In the genomic region with DNA sequence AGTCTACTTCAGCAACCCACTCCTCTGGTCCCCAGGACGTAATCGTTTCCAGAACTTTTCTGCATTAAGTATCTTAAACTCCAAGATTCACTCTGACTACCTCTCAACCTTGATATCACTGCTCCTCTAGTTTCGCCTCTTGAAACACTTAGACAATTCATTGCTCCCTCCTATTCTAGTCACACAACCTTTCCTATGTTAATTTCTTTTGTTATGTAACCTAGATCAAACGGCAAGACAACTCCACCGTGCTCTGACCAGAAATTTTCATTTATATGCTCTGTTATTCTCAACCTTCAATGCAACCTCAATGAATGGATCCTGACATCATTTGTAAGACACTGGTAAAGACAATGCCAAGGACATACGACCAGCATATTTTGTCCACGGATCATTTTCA, we compare ENCODE assay signal across 34 cellular contexts.
"Had no signal": no experiment of that assay in that cellular context is flagged by ENCODE, and none has a peak within 500 bp of the region (broad histone marks: within the 10 kb centered on the region; RNA-seq: fewer than 3 reads in every experiment).

No MANE protein-coding gene starts in this region.

- H3K4me3 Mint-ChIP-seq: activated B cell treated with CpG ODN at 0.5 μM for 24 hours; activated CD4-positive, alpha-beta memory T cell treated with anti-CD3 and anti-CD28 coated beads, Interleukin-2, amount 10 ng/mL, durations not matched to agents 7 days and 5 days; activated CD4-positive, alpha-beta T cell treated with anti-CD3 and anti-CD28 coated beads, Interleukin-2, amount 10 ng/mL, durations not matched to agents 24 days and 14 days; activated CD8-positive, alpha-beta memory T cell treated with anti-CD3 and anti-CD28 coated beads, Interleukin-2, amount 10 ng/mL, durations not matched to agents 7 days and 5 days; activated CD8-positive, alpha-beta T cell treated with anti-CD3 and anti-CD28 coated beads, Interleukin-2, amount 10 ng/mL, durations not matched to agents 7 days and 5 days; activated naive CD4-positive, alpha-beta T cell treated with anti-CD3 and anti-CD28 coated beads for 36 hours; activated naive CD8-positive, alpha-beta T cell treated with anti-CD3 and anti-CD28 coated beads for 36 hours; activated T-cell treated with anti-CD3 and anti-CD28 coated beads, Interleukin-2, amount 50 U/mL, for 4 hours; activated T-cell treated with anti-CD3 and anti-CD28 coated beads, Interleukin-2, amount 50 U/mL, for 72 hours; activated T-helper 1 cell treated with anti-CD3 and anti-CD28 coated beads, Interleukin-12 subunit alpha, Interleukin-12 subunit beta, Interleukin-2, Interleukin-4 antibody, amounts not matched to agents 30 ng/mL and 10 ng/mL and 1 ng/mL, durations not matched to agents 14 hours and 24 hours and 36 hours; activated T-helper 17 cell treated with anti-CD3 and anti-CD28 coated beads, Interleukin-2, amount 50 U/mL, for 72 hours; T-helper 1 cell treated with Interleukin-12 subunit alpha and Interleukin-12 subunit beta and Interleukin-4 antibody, amounts not matched to agents 30 μg/mL and 1 μg/mL, for 36 hours; T-helper 2 cell treated with Interferon-gamma antibody and Interleukin-4, amounts not matched to agents 5 μg/mL and 100 μg/mL, for 36 hours had no signal

- H3K4me3 ChIP-seq: adrenal gland, body of pancreas, breast epithelium had no signal

- H3K4me1 Mint-ChIP-seq: activated B cell treated with CpG ODN at 0.5 μM for 24 hours; activated CD4-positive, alpha-beta memory T cell treated with anti-CD3 and anti-CD28 coated beads, Interleukin-2, amount 10 ng/mL, durations not matched to agents 7 days and 5 days; activated CD4-positive, alpha-beta T cell treated with anti-CD3 and anti-CD28 coated beads, Interleukin-2, amount 10 ng/mL, durations not matched to agents 24 days and 14 days; activated CD8-positive, alpha-beta memory T cell treated with anti-CD3 and anti-CD28 coated beads, Interleukin-2, amount 10 ng/mL, durations not matched to agents 7 days and 5 days; activated naive CD8-positive, alpha-beta T cell treated with anti-CD3 and anti-CD28 coated beads for 36 hours; activated T-helper 17 cell treated with anti-CD3 and anti-CD28 coated beads, Interleukin-2, amount 50 U/mL, for 72 hours had no signal

- H3K27me3 Mint-ChIP-seq: activated B cell treated with CpG ODN at 0.5 μM for 24 hours; activated CD4-positive, alpha-beta memory T cell treated with anti-CD3 and anti-CD28 coated beads, Interleukin-2, amount 10 ng/mL, durations not matched to agents 7 days and 5 days; activated CD4-positive, alpha-beta T cell treated with anti-CD3 and anti-CD28 coated beads, Interleukin-2, amount 10 ng/mL, durations not matched to agents 24 days and 14 days; activated CD8-positive, alpha-beta memory T cell treated with anti-CD3 and anti-CD28 coated beads, Interleukin-2, amount 10 ng/mL, durations not matched to agents 7 days and 5 days; activated naive CD8-positive, alpha-beta T cell treated with anti-CD3 and anti-CD28 coated beads for 36 hours; activated T-helper 17 cell treated with anti-CD3 and anti-CD28 coated beads, Interleukin-2, amount 50 U/mL, for 72 hours had no signal

- H3K9me3 Mint-ChIP-seq: activated T-helper 1 cell treated with anti-CD3 and anti-CD28 coated beads, Interleukin-12 subunit alpha, Interleukin-12 subunit beta, Interleukin-2, Interleukin-4 antibody, amounts not matched to agents 30 ng/mL and 10 ng/mL and 1 ng/mL, durations not matched to agents 14 hours and 24 hours and 36 hours had no signal

- H3K4me1 ChIP-seq: body of pancreas, breast epithelium had no signal

- H3K36me3 ChIP-seq: adrenal gland, brain microvascular endothelial cell, breast epithelium, WERI-Rb-1 had no signal

- H3K27me3 ChIP-seq: adrenal gland, body of pancreas, brain microvascular endothelial cell, breast epithelium had no signal

- H3K9me3 ChIP-seq: adrenal gland, body of pancreas, breast epithelium had no signal

- H3K27ac ChIP-seq: adrenal gland, body of pancreas, brain microvascular endothelial cell, breast epithelium, WERI-Rb-1 had no signal

- H3K27ac Mint-ChIP-seq: activated B cell treated with CpG ODN at 0.5 μM for 24 hours; activated CD4-positive, alpha-beta memory T cell treated with anti-CD3 and anti-CD28 coated beads, Interleukin-2, amount 10 ng/mL, durations not matched to agents 7 days and 5 days; activated CD4-positive, alpha-beta T cell treated with anti-CD3 and anti-CD28 coated beads, Interleukin-2, amount 10 ng/mL, durations not matched to agents 24 days and 14 days; activated CD8-positive, alpha-beta memory T cell treated with anti-CD3 and anti-CD28 coated beads, Interleukin-2, amount 10 ng/mL, durations not matched to agents 7 days and 5 days; activated CD8-positive, alpha-beta T cell treated with anti-CD3 and anti-CD28 coated beads, Interleukin-2, amount 10 ng/mL, durations not matched to agents 7 days and 5 days; activated naive CD4-positive, alpha-beta T cell treated with anti-CD3 and anti-CD28 coated beads for 36 hours; activated naive CD4-positive, alpha-beta T cell treated with anti-CD3 and anti-CD28 coated beads, Interleukin-2, amount 50 U/mL, for 72 hours; activated naive CD8-positive, alpha-beta T cell treated with anti-CD3 and anti-CD28 coated beads for 36 hours; activated T-cell treated with anti-CD3 and anti-CD28 coated beads, Interleukin-2, amount 50 U/mL, for 72 hours; activated T-helper 1 cell treated with anti-CD3 and anti-CD28 coated beads, Interleukin-12 subunit alpha, Interleukin-12 subunit beta, Interleukin-2, Interleukin-4 antibody, amounts not matched to agents 30 ng/mL and 10 ng/mL and 1 ng/mL, durations not matched to agents 14 hours and 24 hours and 36 hours; activated T-helper 17 cell treated with anti-CD3 and anti-CD28 coated beads, Interleukin-2, amount 50 U/mL, for 72 hours; T-helper 1 cell treated with Interleukin-12 subunit alpha and Interleukin-12 subunit beta and Interleukin-4 antibody, amounts not matched to agents 30 μg/mL and 1 μg/mL, for 36 hours; T-helper 2 cell treated with Interferon-gamma antibody and Interleukin-4, amounts not matched to agents 5 μg/mL and 100 μg/mL, for 36 hours had no signal

- H3K36me3 Mint-ChIP-seq: activated CD8-positive, alpha-beta memory T cell treated with anti-CD3 and anti-CD28 coated beads, Interleukin-2, amount 10 ng/mL, durations not matched to agents 7 days and 5 days; activated naive CD4-positive, alpha-beta T cell treated with anti-CD3 and anti-CD28 coated beads, Interleukin-2, amount 50 U/mL, for 72 hours; activated naive CD8-positive, alpha-beta T cell treated with anti-CD3 and anti-CD28 coated beads for 36 hours had no signal

- ATAC-seq: activated CD8-positive, alpha-beta memory T cell treated with anti-CD3 and anti-CD28 coated beads, Interleukin-2, amount 10 ng/mL, durations not matched to agents 7 days and 5 days; activated CD8-positive, alpha-beta T cell treated with anti-CD3 and anti-CD28 coated beads, Interleukin-2, amount 10 ng/mL, durations not matched to agents 7 days and 5 days; activated naive CD4-positive, alpha-beta T cell treated with anti-CD3 and anti-CD28 coated beads, Interleukin-2, amount 50 U/mL, for 72 hours; activated T-cell treated with anti-CD3 and anti-CD28 coated beads, Interleukin-2, amount 50 U/mL, for 4 hours; activated T-cell treated with anti-CD3 and anti-CD28 coated beads, Interleukin-2, amount 50 U/mL, for 72 hours; activated T-helper 17 cell treated with anti-CD3 and anti-CD28 coated beads, Interleukin-2, amount 50 U/mL, for 72 hours; body of pancreas had no signal

- DNase-seq: activated B cell treated with CpG ODN at 0.5 μM for 24 hours; activated CD4-positive, alpha-beta memory T cell treated with anti-CD3 and anti-CD28 coated beads, Interleukin-2, amount 10 ng/mL, durations not matched to agents 7 days and 5 days; activated CD4-positive, alpha-beta T cell treated with anti-CD3 and anti-CD28 coated beads for 4 hours; activated CD4-positive, alpha-beta T cell treated with anti-CD3 and anti-CD28 coated beads, Interleukin-2, amount 10 ng/mL, durations not matched to agents 24 days and 14 days; activated CD4-positive, alpha-beta T cell treated with anti-CD3 and anti-CD28 coated beads, Interleukin-2, amount 50 U/mL, for 48 hours; activated CD4-positive, CD25-positive, alpha-beta regulatory T cell treated with anti-CD3 and anti-CD28 coated beads, Interleukin-2, amount 50 U/mL, for 72 hours; activated CD8-positive, alpha-beta memory T cell treated with anti-CD3 and anti-CD28 coated beads for 24 hours; activated CD8-positive, alpha-beta memory T cell treated with anti-CD3 and anti-CD28 coated beads, Interleukin-2, amount 10 ng/mL, durations not matched to agents 7 days and 5 days; activated CD8-positive, alpha-beta memory T cell treated with anti-CD3 and anti-CD28 coated beads, Interleukin-2, amount 50 U/mL, for 48 hours; activated CD8-positive, alpha-beta T cell treated with anti-CD3 and anti-CD28 coated beads, Interleukin-2, amount 10 ng/mL, durations not matched to agents 7 days and 5 days; activated effector memory CD4-positive, alpha-beta T cell treated with anti-CD3 and anti-CD28 coated beads, Interleukin-2, amount 50 U/mL, for 16 hours; activated gamma-delta T cell treated with Interleukin-2 at 50 U/mL for 16 hours; activated naive CD4-positive, alpha-beta T cell; activated naive CD4-positive, alpha-beta T cell treated with anti-CD3 and anti-CD28 coated beads for 36 hours; activated naive CD4-positive, alpha-beta T cell treated with anti-CD3 and anti-CD28 coated beads, Interleukin-2, amount 50 U/mL, for 16 hours; activated naive CD8-positive, alpha-beta T cell treated with anti-CD3 and anti-CD28 coated beads for 36 hours; activated T-cell treated with anti-CD3 and anti-CD28 coated beads, Interleukin-2, amount 50 U/mL, for 4 hours; activated T-cell treated with anti-CD3 and anti-CD28 coated beads, Interleukin-2, amount 50 U/mL, for 72 hours; adrenal gland; amniotic stem cell; aorta; body of pancreas; brain microvascular endothelial cell; central memory CD4-positive, alpha-beta T cell; T-helper 1 cell; T-helper 2 cell; T-helper 9 cell; WERI-Rb-1 had no signal
